Comparison of ENCODE assay signal across 14 cellular contexts in the genomic region with DNA sequence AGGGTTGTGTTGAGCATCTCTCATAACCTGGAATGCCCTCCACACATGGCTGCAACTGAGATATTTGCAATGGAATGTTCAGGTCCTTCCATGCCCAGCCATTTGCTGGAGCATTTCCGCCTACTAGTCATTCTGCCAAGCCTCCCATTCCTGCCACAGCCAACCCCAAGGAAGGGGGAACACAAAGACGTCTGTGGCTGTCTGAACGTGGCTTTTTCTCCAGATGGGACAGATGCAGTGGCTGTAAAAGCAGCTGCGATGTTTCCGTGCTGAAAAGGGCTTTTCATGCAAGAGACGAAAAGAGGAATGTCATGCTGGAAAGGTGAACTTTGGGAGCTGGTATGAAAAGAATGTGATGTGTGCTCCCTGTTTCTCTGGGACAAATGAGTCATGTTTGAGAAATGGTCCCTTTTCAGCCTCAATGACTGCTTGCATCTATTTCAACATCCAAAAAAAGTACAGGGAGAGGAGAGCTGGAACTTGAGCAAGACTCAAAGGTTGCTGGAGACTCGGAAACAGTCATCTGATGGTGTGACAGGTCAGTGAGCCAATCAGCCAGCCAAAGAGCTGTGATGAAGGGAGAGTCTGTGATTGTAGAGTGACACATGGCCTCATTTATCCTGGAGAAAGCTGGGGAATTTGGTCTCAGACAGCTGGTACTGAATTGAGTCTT.
A peak's percentile ranks its signal among the peaks of the same experiment; 100 is the strongest.
DNase-seq lines count a peak whose midpoint lies in the region; TF ChIP-seq lines count a peak whose summit lies in the region.
"Had no signal": no experiment of that assay in that cellular context is flagged by ENCODE, and none has a peak within 500 bp of the region (broad histone marks: within the 10 kb centered on the region; RNA-seq: fewer than 3 reads in every experiment).

No MANE protein-coding gene starts in this region.

- peak in 1 of 2 donors; percentile 52 for TF ChIP-seq EP300 in tibial nerve (IDR thresholded peaks at IDR 0.05)

- no peak for TF ChIP-seq CTCF in Caco-2 (IDR thresholded peaks at IDR 0.05; ENCODE audit: insufficient read depth in 1 of 2, low read depth in 1 of 2, low read length in 1 of 2, severe bottlenecking in 1 of 2, unreplicated experiment in 1 of 2)
- no peak for TF ChIP-seq CTCF in tibial nerve (IDR thresholded peaks at IDR 0.05)

- H3K4me3 ChIP-seq in Caco-2 (ENCODE audit: low read depth, low read length), result no peak overlapping the region
- H3K4me3 ChIP-seq in tibial nerve, result no peak overlapping the region
- H3K4me3 ChIP-seq: ovary had no signal

- H3K27ac Mint-ChIP-seq in Caco-2 (ENCODE audit: unreplicated experiment), result peak overlapping the region; percentile 25
- H3K27ac Mint-ChIP-seq: activated T-cell treated with anti-CD3 and anti-CD28 coated beads, Interleukin-2, amount 50 U/mL, for 72 hours; dendritic cell treated with granulocyte-macrophage colony-stimulating factor and Interleukin-4, amounts not matched to agents 40 ng/mL and 50 ng/mL, for 4 days had no signal

- no peak for TF ChIP-seq POLR2A in tibial nerve (IDR thresholded peaks at IDR 0.05)

- H3K27me3 Mint-ChIP-seq in Caco-2 (ENCODE audit: insufficient read depth, unreplicated experiment), result no peaks in the 10 kb centered on the region
- H3K27me3 Mint-ChIP-seq: dendritic cell treated with granulocyte-macrophage colony-stimulating factor and Interleukin-4, amounts not matched to agents 40 ng/mL and 50 ng/mL, for 4 days had no signal

- DNase-seq in Caco-2, result peak; percentile 77 to 83
- DNase-seq in SW 1271 (lab: John Stamatoyannopoulos, UW), result peak; percentile 49 to 87
- DNase-seq in foreskin melanocyte, result peak; percentile 42
- DNase-seq in occipital lobe (lab: John Stamatoyannopoulos, UW), result peak; percentile 42
- no peak for DNase-seq in NCI-H524 treated with DMSO at 0.1 percent for 48 hours (lab: John Stamatoyannopoulos, UW)
- DNase-seq in tibial nerve (ENCODE audit: low spot score in 2 of 2), result no peak
- DNase-seq in EL, result no peak
- no peak for DNase-seq in DMS53 treated with DMSO at 0.1 percent for 48 hours (lab: John Stamatoyannopoulos, UW; ENCODE audit: unreplicated experiment)
- DNase-seq: activated T-cell treated with anti-CD3 and anti-CD28 coated beads, Interleukin-2, amount 50 U/mL, for 72 hours; BE2C; NCI-H510A treated with DMSO at 0.1 percent for 48 hours; ovary; T-helper 2 cell had no signal

- H3K36me3 Mint-ChIP-seq in Caco-2 (ENCODE audit: insufficient read depth, unreplicated experiment), result no peaks in the 10 kb centered on the region

- H3K9me3 ChIP-seq in Caco-2 (no peaks in the 10 kb centered on the region), tibial nerve (peaks cover 0 to 4% (median 0%) of the 10 kb centered on the region in 4 donors)
- H3K9me3 ChIP-seq: BE2C had no signal

- H3K27ac ChIP-seq in tibial nerve, result peak overlapping the region in 1 of 4 donors; percentile 73
- H3K27ac ChIP-seq: ovary had no signal

- POLR2A ChIA-PET in Caco-2 (lab: Charles Lee), result no interaction called here

- peak overlapping the region; percentile 53 for H3K4me3 Mint-ChIP-seq in Caco-2 (ENCODE audit: unreplicated experiment)
- H3K4me3 Mint-ChIP-seq: activated T-cell treated with anti-CD3 and anti-CD28 coated beads, Interleukin-2, amount 50 U/mL, for 72 hours; dendritic cell treated with granulocyte-macrophage colony-stimulating factor and Interleukin-4, amounts not matched to agents 40 ng/mL and 50 ng/mL, for 4 days had no signal

- H3K4me1 Mint-ChIP-seq in Caco-2 (ENCODE audit: low read depth, unreplicated experiment), result peaks cover 9% of the 10 kb centered on the region

- CTCF ChIA-PET in Caco-2 (lab: Charles Lee), result no interaction called here

- no TSS peak for BruUV-seq in Caco-2 (replicated peaks; lab: Mats Ljungman, UMichigan)

- H3K9me3 Mint-ChIP-seq in Caco-2 (ENCODE audit: unreplicated experiment), result peaks cover 25% of the 10 kb centered on the region

- H3K27me3 ChIP-seq in Caco-2 (replicated peaks; ENCODE audit: control insufficient read depth, insufficient read depth, low read length), result no peaks in the 10 kb centered on the region
- no peaks in the 10 kb centered on the region for H3K27me3 ChIP-seq in tibial nerve
- H3K27me3 ChIP-seq: BE2C, ovary had no signal

- peaks cover 14% of the 10 kb centered on the region for H3K4me1 ChIP-seq in Caco-2
- peaks cover 0 to 6% (median 0%) of the 10 kb centered on the region in 4 donors for H3K4me1 ChIP-seq in tibial nerve
- H3K4me1 ChIP-seq: BE2C had no signal

- 17 to 18% methylated on average over 7 of the region's 7 CpGs for WGBS in tibial nerve, 2 donors

- intact Hi-C loops in Caco-2 (cut with micrococcal nuclease; ENCODE audit: unreplicated experiment), result no loop called here

- H3K36me3 ChIP-seq in Caco-2 (ENCODE audit: control insufficient read depth, insufficient read depth, low read length) (no peaks in the 10 kb centered on the region), tibial nerve (no peaks in the 10 kb centered on the region)
- H3K36me3 ChIP-seq: BE2C, ovary had no signal

Comparison
In these comparisons a context has a peak if more than half of its experiments do, and no peak if none do; other contexts are left out.
1. DNase-seq: peak in Caco-2 (2 of 2), SW 1271 (2 of 2), foreskin melanocyte (single experiment) and occipital lobe (single experiment); none in NCI-H524 treated with DMSO at 0.1 percent for 48 hours (single experiment), tibial nerve (0 of 2), EL (single experiment) and DMS53 treated with DMSO at 0.1 percent for 48 hours (single experiment).